19 cellular contexts compared by ENCODE assay signal in the genomic region with DNA sequence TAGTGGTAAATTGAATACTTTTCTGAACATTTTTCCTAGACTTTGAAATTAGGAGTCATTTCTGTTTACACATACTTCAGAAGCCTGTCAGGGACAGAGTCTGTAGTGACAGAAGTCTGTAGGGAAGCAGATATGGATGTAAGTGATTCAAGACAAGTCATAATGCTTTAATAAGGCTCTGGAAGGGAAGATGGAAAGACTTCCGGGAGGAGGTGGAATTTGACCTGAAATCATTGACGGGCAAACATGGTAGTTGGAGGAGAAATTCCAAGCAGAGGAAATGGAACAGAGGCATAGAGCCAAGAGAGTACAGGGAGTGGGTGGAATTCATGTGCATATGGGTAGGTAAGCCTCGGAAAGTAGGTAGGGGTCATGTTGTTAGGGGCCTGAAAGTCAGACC.
"Had no signal": no experiment of that assay in that cellular context is flagged by ENCODE, and none has a peak within 500 bp of the region (broad histone marks: within the 10 kb centered on the region; RNA-seq: fewer than 3 reads in every experiment).

No MANE protein-coding gene starts in this region.

- H3K27ac ChIP-seq: left ventricle myocardium inferior, tibial artery had no signal

- H3K9me3 ChIP-seq: heart right ventricle, left ventricle myocardium inferior, tibial artery had no signal

- ATAC-seq: activated T-cell treated with anti-CD3 and anti-CD28 coated beads, Interleukin-2, amount 50 U/mL, for 72 hours; stimulated activated effector memory CD8-positive, alpha-beta T cell treated with anti-CD3 and anti-CD28 coated beads, Interleukin-12 subunit alpha, Interleukin-12 subunit beta, amount 100 ng/mL, for 72 hours; stimulated activated naive CD8-positive, alpha-beta T cell treated with anti-CD3 and anti-CD28 coated beads, Interleukin-15, amount 100 ng/mL, for 72 hours had no signal

- DNase-seq: activated CD4-positive, alpha-beta memory T cell treated with anti-CD3 and anti-CD28 coated beads for 36 hours; activated CD4-positive, alpha-beta T cell treated with anti-CD3 and anti-CD28 coated beads for 48 hours; activated effector memory CD4-positive, alpha-beta T cell treated with Interleukin-2 at 50 U/mL for 16 hours; activated naive CD4-positive, alpha-beta T cell treated with anti-CD3 and anti-CD28 coated beads for 36 hours; activated naive CD8-positive, alpha-beta T cell treated with anti-CD3 and anti-CD28 coated beads, Interleukin-2, amount 10 ng/mL, durations not matched to agents 7 days and 5 days; activated T-cell treated with anti-CD3 and anti-CD28 coated beads, Interleukin-2, amount 50 U/mL, for 72 hours; amniotic stem cell; effector CD4-positive, alpha-beta T cell; erythroblast; foreskin fibroblast; heart right ventricle; kidney; left ventricle myocardium inferior; naive B cell; retina; stimulated activated CD4-positive, alpha-beta T cell treated with anti-CD3 and anti-CD28 coated beads, Interleukin-2, amount 100 ng/mL, for 24 hours; stimulated activated naive CD8-positive, alpha-beta T cell treated with anti-CD3 and anti-CD28 coated beads, Interleukin-15, amount 100 ng/mL, for 72 hours; tibial artery had no signal

- H3K4me3 ChIP-seq: heart right ventricle, left ventricle myocardium inferior, tibial artery had no signal

- H3K36me3 ChIP-seq: heart right ventricle, left ventricle myocardium inferior, tibial artery had no signal

- H3K27me3 ChIP-seq: heart right ventricle, tibial artery had no signal
